8 cellular contexts compared by ENCODE assay signal in the genomic region with DNA sequence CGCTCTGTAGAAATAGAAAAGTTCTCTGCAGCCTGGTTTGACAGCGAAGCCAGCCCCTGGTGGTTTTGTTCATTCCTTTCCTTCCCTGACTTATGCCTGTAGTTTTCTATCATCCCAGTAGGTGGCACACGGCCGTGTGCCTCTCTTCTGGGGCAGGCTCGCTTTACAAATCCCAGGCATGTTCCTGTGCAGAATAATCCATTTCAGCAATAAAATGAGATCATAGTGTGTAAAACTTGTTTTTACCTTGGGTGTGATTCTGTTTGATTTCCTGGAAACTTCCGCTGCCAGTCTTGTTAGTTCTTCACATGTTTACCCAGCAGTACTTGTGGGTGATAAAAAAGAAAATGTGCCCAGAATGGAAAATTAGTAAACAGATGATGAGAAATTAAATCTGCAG. TPM values are rescaled to one million over a fixed set of nuclear protein-coding genes. Genes with fewer than 3 reads are reported as not detected.
DNase-seq lines count a peak whose midpoint lies in the region; ATAC-seq and TF ChIP-seq lines count a peak whose summit lies in the region.

No MANE protein-coding gene starts in this region.

- TF ChIP-seq CTCF in activated B cell treated with CpG ODN at 0.5 μM for 24 hours (IDR thresholded peaks at IDR 0.05) (peak; percentile 50), fibroblast of lung (conservative IDR thresholded peaks at IDR 0.05 in 1 of 2, IDR thresholded peaks at IDR 0.05 in 1 of 2; ENCODE audit: low read depth in 1 of 2, low read length in 2 of 2) (peak; percentile 80 to 92), neural cell (IDR thresholded peaks at IDR 0.05; ENCODE audit: poor library complexity, severe bottlenecking) (peak; percentile 79)

- H3K4me3 ChIP-seq in fibroblast of lung (replicated peaks in 1 of 4; ENCODE audit: control extremely low read depth in 1 of 4, insufficient read depth in 1 of 4, low read depth in 3 of 4, low read length in 4 of 4) (no peak overlapping the region), neural cell (ENCODE audit: low read length) (no peak overlapping the region)

- peaks cover 45% of the 10 kb centered on the region for H3K27me3 ChIP-seq in fibroblast of lung (ENCODE audit: control insufficient read depth, insufficient read depth, low read length)
- H3K27me3 ChIP-seq in neural cell (ENCODE audit: insufficient read depth, low read depth, low read length): peaks cover 31% of the 10 kb centered on the region

- peak; percentile 69 for DNase-seq in activated CD4-positive, alpha-beta T cell treated with anti-CD3 and anti-CD28 coated beads for 36 hours
- DNase-seq in activated CD4-positive, alpha-beta T cell treated with anti-CD3 and anti-CD28 coated beads for 1 hour: no peak
- peak; percentile 55 for DNase-seq in NCI-H2196 treated with DMSO at 0.1 percent for 48 hours (lab: John Stamatoyannopoulos, UW; ENCODE audit: unreplicated experiment)
- no peak for DNase-seq in activated B cell treated with CpG ODN at 0.5 μM for 24 hours
- DNase-seq in fibroblast of lung (ENCODE audit: low read depth in 2 of 2): peak; percentile 53 to 71

- TF ChIP-seq EP300 in neural cell (conservative IDR thresholded peaks at IDR 0.05; ENCODE audit: poor library complexity, severe bottlenecking): no peak

- H4K20me1 ChIP-seq in fibroblast of lung (ENCODE audit: control insufficient read depth, extremely low read depth, insufficient read depth, low read length): no peaks in the 10 kb centered on the region
- no peaks in the 10 kb centered on the region for H4K20me1 ChIP-seq in neural cell (ENCODE audit: insufficient read depth)

- H3K4me3 Mint-ChIP-seq in activated CD4-positive, alpha-beta T cell treated with anti-CD3 and anti-CD28 coated beads for 36 hours: no peak overlapping the region
- H3K4me3 Mint-ChIP-seq in activated B cell treated with CpG ODN at 0.5 μM for 24 hours: no peak overlapping the region

- ATAC-seq in activated CD4-positive, alpha-beta T cell treated with anti-CD3 and anti-CD28 coated beads for 36 hours: peak; percentile 71
- ATAC-seq in HG02678 (IDR thresholded peaks at IDR 0.05; ENCODE audit: unreplicated experiment) (peak; percentile 53), activated B cell treated with CpG ODN at 0.5 μM for 24 hours (ENCODE audit: low read depth) (peak; percentile 79), HG03521 (IDR thresholded peaks at IDR 0.05; ENCODE audit: unreplicated experiment) (no peak)

- H3K27ac Mint-ChIP-seq in activated CD4-positive, alpha-beta T cell treated with anti-CD3 and anti-CD28 coated beads for 36 hours: no peak overlapping the region
- no peak overlapping the region for H3K27ac Mint-ChIP-seq in activated B cell treated with CpG ODN at 0.5 μM for 24 hours

- H3K9ac ChIP-seq in fibroblast of lung (ENCODE audit: insufficient read depth, low read length) (no peak overlapping the region), neural cell (ENCODE audit: low read length) (no peak overlapping the region)

- intact Hi-C loops in activated CD4-positive, alpha-beta T cell treated with anti-CD3 and anti-CD28 coated beads for 36 hours (cut with DNase I, micrococcal nuclease): loop anchor here (1.0 to 10.0 kb wide), 9 partner anchors 92 to 1154 kb away; a partner anchor contains a TSS
- intact Hi-C loops in activated B cell treated with CpG ODN at 0.5 μM for 24 hours (cut with micrococcal nuclease): loop anchor here (1.0 to 5.0 kb wide), 5 partner anchors 92 to 1147 kb away; no protein-coding TSS in a partner anchor

- peak; percentile 69 for TF ChIP-seq RAD21 in neural cell (conservative IDR thresholded peaks at IDR 0.05)

- no peaks in the 10 kb centered on the region for H3K4me1 ChIP-seq in fibroblast of lung (ENCODE audit: control insufficient read depth, extremely low read depth, insufficient read depth, low read length)

- no peak overlapping the region for H3K27ac ChIP-seq in fibroblast of lung (ENCODE audit: insufficient read depth, low read length)
- no peak overlapping the region for H3K27ac ChIP-seq in neural cell (ENCODE audit: low read length)

- H3K9me3 ChIP-seq in fibroblast of lung (ENCODE audit: control insufficient read depth, insufficient read depth, low read depth, low read length) (no peaks in the 10 kb centered on the region), neural cell (ENCODE audit: low read length) (no peaks in the 10 kb centered on the region)

- H3K9me3 Mint-ChIP-seq in activated CD4-positive, alpha-beta T cell treated with anti-CD3 and anti-CD28 coated beads for 36 hours (ENCODE audit: low read depth): no peaks in the 10 kb centered on the region
- no peaks in the 10 kb centered on the region for H3K9me3 Mint-ChIP-seq in activated B cell treated with CpG ODN at 0.5 μM for 24 hours

- peaks cover 27% of the 10 kb centered on the region for H3K4me1 Mint-ChIP-seq in activated CD4-positive, alpha-beta T cell treated with anti-CD3 and anti-CD28 coated beads for 36 hours
- peaks cover 30% of the 10 kb centered on the region for H3K4me1 Mint-ChIP-seq in activated B cell treated with CpG ODN at 0.5 μM for 24 hours

- no peaks in the 10 kb centered on the region for H3K36me3 Mint-ChIP-seq in activated CD4-positive, alpha-beta T cell treated with anti-CD3 and anti-CD28 coated beads for 36 hours (ENCODE audit: low read depth)
- H3K36me3 Mint-ChIP-seq in activated B cell treated with CpG ODN at 0.5 μM for 24 hours (ENCODE audit: low read depth): no peaks in the 10 kb centered on the region

- POLR2A ChIA-PET in activated CD4-positive, alpha-beta T cell treated with anti-CD3 and anti-CD28 coated beads for 36 hours (lab: Charles Lee): no interaction called here
- POLR2A ChIA-PET in activated B cell treated with CpG ODN at 0.5 μM for 24 hours (lab: Charles Lee): no interaction called here

- H3K9me2 ChIP-seq in neural cell (ENCODE audit: insufficient read depth, low read length): no peaks in the 10 kb centered on the region

- H2AFZ ChIP-seq in fibroblast of lung (ENCODE audit: low read length) (no peak overlapping the region), neural cell (ENCODE audit: low read depth, low read length) (no peak overlapping the region)

- CTCF ChIA-PET in activated CD4-positive, alpha-beta T cell treated with anti-CD3 and anti-CD28 coated beads for 36 hours (lab: Charles Lee): interaction anchor here (1.0 to 2.6 kb wide), 7 partner anchors 10 to 95 kb away, joined by 3 to 10 read pairs (median 3); no protein-coding TSS in a partner anchor
- CTCF ChIA-PET in activated B cell treated with CpG ODN at 0.5 μM for 24 hours (lab: Charles Lee): interaction anchor here (1.2 kb wide), 1 partner anchor 92 kb away, joined by 3 read pairs; no protein-coding TSS in a partner anchor

- H3K79me2 ChIP-seq in fibroblast of lung (ENCODE audit: control insufficient read depth, insufficient read depth, low read length) (no peaks in the 10 kb centered on the region), neural cell (replicated peaks; ENCODE audit: insufficient read depth, low read length) (no peaks in the 10 kb centered on the region)

- no peaks in the 10 kb centered on the region for H3K36me3 ChIP-seq in fibroblast of lung (ENCODE audit: control insufficient read depth, insufficient read depth, low read length)
- no peaks in the 10 kb centered on the region for H3K36me3 ChIP-seq in neural cell (ENCODE audit: insufficient read depth, low read length)

- H3F3A ChIP-seq in neural cell (ENCODE audit: insufficient read depth, low read length, poor library complexity, severe bottlenecking): peaks cover 7% of the 10 kb centered on the region

- H3K27me3 Mint-ChIP-seq in activated CD4-positive, alpha-beta T cell treated with anti-CD3 and anti-CD28 coated beads for 36 hours: peaks cover 49% of the 10 kb centered on the region
- H3K27me3 Mint-ChIP-seq in activated B cell treated with CpG ODN at 0.5 μM for 24 hours: peaks cover 42% of the 10 kb centered on the region

- no peak overlapping the region for H3K4me2 ChIP-seq in fibroblast of lung (ENCODE audit: extremely low read depth, insufficient read depth, low read length)
- H3K4me2 ChIP-seq in neural cell (ENCODE audit: low read length): no peak overlapping the region

TF ChIP-seq in neural cell, 6 proteins besides CTCF, POLR2A, EP300 and RAD21:
- peak; percentile 80 for TF ChIP-seq SMC3 (conservative IDR thresholded peaks at IDR 0.05; ENCODE audit: poor library complexity)
- TF ChIP-seq, protein P1, sequence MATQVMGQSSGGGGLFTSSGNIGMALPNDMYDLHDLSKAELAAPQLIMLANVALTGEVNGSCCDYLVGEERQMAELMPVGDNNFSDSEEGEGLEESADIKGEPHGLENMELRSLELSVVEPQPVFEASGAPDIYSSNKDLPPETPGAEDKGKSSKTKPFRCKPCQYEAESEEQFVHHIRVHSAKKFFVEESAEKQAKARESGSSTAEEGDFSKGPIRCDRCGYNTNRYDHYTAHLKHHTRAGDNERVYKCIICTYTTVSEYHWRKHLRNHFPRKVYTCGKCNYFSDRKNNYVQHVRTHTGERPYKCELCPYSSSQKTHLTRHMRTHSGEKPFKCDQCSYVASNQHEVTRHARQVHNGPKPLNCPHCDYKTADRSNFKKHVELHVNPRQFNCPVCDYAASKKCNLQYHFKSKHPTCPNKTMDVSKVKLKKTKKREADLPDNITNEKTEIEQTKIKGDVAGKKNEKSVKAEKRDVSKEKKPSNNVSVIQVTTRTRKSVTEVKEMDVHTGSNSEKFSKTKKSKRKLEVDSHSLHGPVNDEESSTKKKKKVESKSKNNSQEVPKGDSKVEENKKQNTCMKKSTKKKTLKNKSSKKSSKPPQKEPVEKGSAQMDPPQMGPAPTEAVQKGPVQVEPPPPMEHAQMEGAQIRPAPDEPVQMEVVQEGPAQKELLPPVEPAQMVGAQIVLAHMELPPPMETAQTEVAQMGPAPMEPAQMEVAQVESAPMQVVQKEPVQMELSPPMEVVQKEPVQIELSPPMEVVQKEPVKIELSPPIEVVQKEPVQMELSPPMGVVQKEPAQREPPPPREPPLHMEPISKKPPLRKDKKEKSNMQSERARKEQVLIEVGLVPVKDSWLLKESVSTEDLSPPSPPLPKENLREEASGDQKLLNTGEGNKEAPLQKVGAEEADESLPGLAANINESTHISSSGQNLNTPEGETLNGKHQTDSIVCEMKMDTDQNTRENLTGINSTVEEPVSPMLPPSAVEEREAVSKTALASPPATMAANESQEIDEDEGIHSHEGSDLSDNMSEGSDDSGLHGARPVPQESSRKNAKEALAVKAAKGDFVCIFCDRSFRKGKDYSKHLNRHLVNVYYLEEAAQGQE (IDR thresholded peaks at IDR 0.05; ENCODE audit: borderline replicate concordance): no peak

RNA-seq across cellular contexts. Expression of a gene that starts 7.4 kb away (rescaled TPM):
- total RNA-seq in activated CD4-positive, alpha-beta T cell treated with anti-CD3 and anti-CD28 coated beads for 36 hours: 1 to 10 TPM; 6.1 to 6.8 TPM
- total RNA-seq in activated B cell treated with CpG ODN at 0.5 μM for 24 hours (not detected in 2 replicates), fibroblast of lung (not detected in 2 replicates)
- polyA plus RNA-seq in fibroblast of lung (not detected in 2 replicates), neural cell (8.6 and 9.4 TPM in 2 replicates)
- not detected in 2 replicates for polyA plus RNA-seq in fibroblast of lung (2012)
- polyA minus RNA-seq in fibroblast of lung (ENCODE audit: low replicate concordance) (not detected in 2 replicates), neural cell (16.6 and 17.1 TPM in 2 replicates)

Comparison
In these comparisons a context has a peak if more than half of its experiments do, and no peak if none do; other contexts are left out.
1. DNase-seq: peak in activated CD4-positive, alpha-beta T cell treated with anti-CD3 and anti-CD28 coated beads for 36 hours (single experiment), NCI-H2196 treated with DMSO at 0.1 percent for 48 hours (single experiment) and fibroblast of lung (2 of 2); none in activated CD4-positive, alpha-beta T cell treated with anti-CD3 and anti-CD28 coated beads for 1 hour (single experiment) and activated B cell treated with CpG ODN at 0.5 μM for 24 hours (single experiment).
2. Peak in every context shown above with its lines, with median percentiles within 50 percentile points of each other: CTCF ChIP-seq.